In genomic region chr17:48671697-48672171, GRCh38 we compare ENCODE assay signal across 8 cellular contexts. TPM values are rescaled to one million over a fixed set of nuclear protein-coding genes. Genes with fewer than 3 reads are reported as not detected.
DNase-seq lines count a peak whose midpoint lies in the region; ATAC-seq and TF ChIP-seq lines count a peak whose summit lies in the region.

No MANE protein-coding gene starts in this region.

- no peak overlapping the region for H3K9ac ChIP-seq in endodermal cell (ENCODE audit: extremely low read depth, low read length, poor library complexity, severe bottlenecking)

- H3K4me1 ChIP-seq in endodermal cell (ENCODE audit: control insufficient read depth, insufficient read depth, low read length) (no peaks in the 10 kb centered on the region), mesodermal cell (ENCODE audit: control insufficient read depth, insufficient read depth, low read length, poor library complexity, severe bottlenecking) (no peaks in the 10 kb centered on the region)

- ATAC-seq in HG03342 (IDR thresholded peaks at IDR 0.05; ENCODE audit: unreplicated experiment) = no peak

- H3K27ac ChIP-seq in endodermal cell (ENCODE audit: low read depth, low read length) (no peak overlapping the region), mesodermal cell (ENCODE audit: low read depth, low read length, severe bottlenecking) (no peak overlapping the region)

- no peak overlapping the region for H3K27ac Mint-ChIP-seq in endodermal cell

- DNase-seq in AG08396 (ENCODE audit: low spot score) = peak; percentile 85
- DNase-seq in GOT3 (lab: John Stamatoyannopoulos, UW) = peak; percentile 67
- DNase-seq in NCI-H748 treated with DMSO at 0.1 percent for 48 hours (lab: John Stamatoyannopoulos, UW) = peak; percentile 51
- DNase-seq in activated CD8-positive, alpha-beta memory T cell treated with anti-CD3 and anti-CD28 coated beads for 4 hours (ENCODE audit: low read depth in 2 of 2) = peak; percentile 34
- DNase-seq in endodermal cell = peak; percentile 97
- DNase-seq in stimulated activated CD8-positive, alpha-beta memory T cell treated with anti-CD3 and anti-CD28 coated beads, Interleukin-12 subunit alpha, Interleukin-12 subunit beta, amount 100 ng/mL, for 24 hours (ENCODE audit: extremely low read depth) = peak; percentile 26

- H3K27me3 ChIP-seq in endodermal cell (ENCODE audit: control insufficient read depth, insufficient read depth, low read length, poor library complexity, severe bottlenecking) = peaks cover 99% of the 10 kb centered on the region

- H3K9me3 ChIP-seq in endodermal cell (ENCODE audit: control insufficient read depth, low read length) (no peaks in the 10 kb centered on the region), mesodermal cell (ENCODE audit: control insufficient read depth, low read length) (no peaks in the 10 kb centered on the region)

- 9 to 15% methylated on average over 10 to 15 of the region's 15 CpGs for WGBS in endodermal cell (ENCODE audit: insufficient coverage in 1 of 2, insufficient read length in 1 of 2), 2 experiments
- WGBS in mesodermal cell (ENCODE audit: insufficient coverage in 2 of 2), 2 experiments = 13 to 26% methylated on average over 6 to 12 of the region's 15 CpGs

- H3K36me3 Mint-ChIP-seq in endodermal cell (ENCODE audit: low read depth) = no peaks in the 10 kb centered on the region

- H3K4me3 Mint-ChIP-seq in endodermal cell = peak overlapping the region; percentile 19

- TF ChIP-seq CTCF in endodermal cell (conservative IDR thresholded peaks at IDR 0.05) = peak; percentile 93

- peak overlapping the region; percentile 47 for H3K4me3 ChIP-seq in endodermal cell (ENCODE audit: low read length)
- peak overlapping the region; percentile 16 for H3K4me3 ChIP-seq in mesodermal cell (ENCODE audit: extremely low read depth, insufficient read depth, low read length, poor library complexity, severe bottlenecking)

- H3K4me1 Mint-ChIP-seq in endodermal cell = peaks cover 11% of the 10 kb centered on the region

- no peaks in the 10 kb centered on the region for H3K9me3 Mint-ChIP-seq in endodermal cell

- no peaks in the 10 kb centered on the region for H3K36me3 ChIP-seq in endodermal cell (ENCODE audit: control insufficient read depth, insufficient read depth, low read length)
- no peaks in the 10 kb centered on the region for H3K36me3 ChIP-seq in mesodermal cell (ENCODE audit: control insufficient read depth, insufficient read depth, low read length)

- H3K27me3 Mint-ChIP-seq in endodermal cell (ENCODE audit: insufficient read depth) = peaks cover 97% of the 10 kb centered on the region

RNA-seq across cellular contexts. Expression of gene HOXB9, which starts 45.6 kb away (rescaled TPM):
- not detected for total RNA-seq in endodermal cell
- 45.1 TPM for polyA plus RNA-seq in endodermal cell (2013, experiment 1 of 2)
- polyA plus RNA-seq in endodermal cell (2013, experiment 2 of 2) = 30.1 TPM
- 35.5 TPM for polyA plus RNA-seq in mesodermal cell (2013, experiment 1 of 2)
- 31.8 TPM for polyA plus RNA-seq in mesodermal cell (2013, experiment 2 of 2)

RNA-seq across cellular contexts. Expression of gene PRAC1, which starts 50.6 kb away (rescaled TPM):
- total RNA-seq in endodermal cell = not detected
- not detected for polyA plus RNA-seq in endodermal cell (2013, experiment 1 of 2)
- not detected for polyA plus RNA-seq in endodermal cell (2013, experiment 2 of 2)
- polyA plus RNA-seq in mesodermal cell (2013, experiment 1 of 2) = not detected
- not detected for polyA plus RNA-seq in mesodermal cell (2013, experiment 2 of 2)

RNA-seq across cellular contexts. Expression of gene PRAC2, which starts 51.3 kb away (rescaled TPM):
- not detected for total RNA-seq in endodermal cell
- polyA plus RNA-seq in endodermal cell (2013, experiment 1 of 2) = 0.68 TPM
- polyA plus RNA-seq in endodermal cell (2013, experiment 2 of 2) = 0.58 TPM
- polyA plus RNA-seq in mesodermal cell (2013, experiment 1 of 2) = 1.8 TPM
- 2.2 TPM for polyA plus RNA-seq in mesodermal cell (2013, experiment 2 of 2)

RNA-seq across cellular contexts. Expression of gene HOXB8, which starts 56.6 kb away (rescaled TPM):
- not detected for total RNA-seq in endodermal cell
- polyA plus RNA-seq in endodermal cell (2013, experiment 1 of 2) = 10.3 TPM
- polyA plus RNA-seq in endodermal cell (2013, experiment 2 of 2) = 7.2 TPM
- 30.0 TPM for polyA plus RNA-seq in mesodermal cell (2013, experiment 1 of 2)
- polyA plus RNA-seq in mesodermal cell (2013, experiment 2 of 2) = 41.5 TPM

RNA-seq across cellular contexts. Expression of gene HOXB13, which starts 56.8 kb away (rescaled TPM):
- total RNA-seq in endodermal cell = not detected
- polyA plus RNA-seq in endodermal cell (2013, experiment 1 of 2) = 0.21 TPM
- not detected for polyA plus RNA-seq in endodermal cell (2013, experiment 2 of 2)
- polyA plus RNA-seq in mesodermal cell (2013, experiment 1 of 2) = 0.59 TPM
- 0.76 TPM for polyA plus RNA-seq in mesodermal cell (2013, experiment 2 of 2)

Comparison
In these comparisons a context has a peak if more than half of its experiments do, and no peak if none do; other contexts are left out.
1. DNase-seq: peak in every context shown above with its lines; median percentile 97 in endodermal cell; 85 in AG08396; 67 in GOT3; 51 in NCI-H748 treated with DMSO at 0.1 percent for 48 hours; 34 in activated CD8-positive, alpha-beta memory T cell treated with anti-CD3 and anti-CD28 coated beads for 4 hours; 26 in stimulated activated CD8-positive, alpha-beta memory T cell treated with anti-CD3 and anti-CD28 coated beads, Interleukin-12 subunit alpha, Interleukin-12 subunit beta, amount 100 ng/mL, for 24 hours.